ENCODE assay signal across 9 cellular contexts in the genomic region with DNA sequence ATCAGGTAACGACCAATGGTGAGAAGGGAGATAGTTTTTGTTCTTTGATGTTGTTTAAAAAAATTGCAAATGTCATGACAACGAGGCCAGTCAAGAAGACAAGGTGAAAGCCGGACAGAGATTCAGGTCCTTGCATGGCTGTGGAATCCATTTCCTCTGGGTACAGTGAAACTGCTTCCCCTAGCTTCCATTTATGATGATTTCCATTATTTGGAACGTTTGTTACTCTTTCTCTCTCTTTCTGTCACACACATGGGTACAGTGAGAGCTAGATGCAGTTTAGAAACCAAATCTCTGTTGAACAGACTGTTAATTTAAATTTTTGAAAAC. TPM values are rescaled to one million over a fixed set of nuclear protein-coding genes. Genes with fewer than 3 reads are reported as not detected.
A peak's percentile ranks its signal among the peaks of the same experiment; 100 is the strongest.
DNase-seq lines count a peak whose midpoint lies in the region; ATAC-seq, FAIRE-seq and TF ChIP-seq lines count a peak whose summit lies in the region.
"Had no signal": no experiment of that assay in that cellular context is flagged by ENCODE, and none has a peak within 500 bp of the region (broad histone marks: within the 10 kb centered on the region; RNA-seq: fewer than 3 reads in every experiment).

No MANE protein-coding gene starts in this region.

- DNase-seq in HAP-1 (ENCODE audit: low spot score in 2 of 2), result no peak
- DNase-seq in small intestine, result no peak
- DNase-seq in stimulated activated CD4-positive, alpha-beta T cell treated with anti-CD3 and anti-CD28 coated beads, Interleukin-4, amount 100 ng/mL, for 1 hour, result no peak
- no peak for DNase-seq in stimulated activated CD4-positive, alpha-beta T cell treated with anti-CD3 and anti-CD28 coated beads, Interleukin-4, amount 100 ng/mL, for 24 hours
- no peak for DNase-seq in DMS79 (lab: John Stamatoyannopoulos, UW)
- no peak for DNase-seq in NOMO-1 (lab: John Stamatoyannopoulos, UW; ENCODE audit: unreplicated experiment in 2 of 2)
- DNase-seq: stimulated activated CD4-positive, alpha-beta T cell treated with anti-CD3 and anti-CD28 coated beads, Interleukin-15, amount 100 ng/mL, for 24 hours had no signal

- peaks cover 15% of the 10 kb centered on the region for H3K4me1 ChIP-seq in HAP-1
- H3K4me1 ChIP-seq in small intestine (ENCODE audit: control insufficient read depth in 2 of 2, insufficient read depth in 1 of 2, low read depth in 1 of 2, low read length in 1 of 2), result peaks cover 0 to 3% of the 10 kb centered on the region in 2 donors

- no peaks in the 10 kb centered on the region for H3K9me3 ChIP-seq in HAP-1
- H3K9me3 ChIP-seq in iPS-18c (ENCODE audit: control insufficient read depth, insufficient read depth, low read length), result no peaks in the 10 kb centered on the region
- no peaks in the 10 kb centered on the region for H3K9me3 ChIP-seq in small intestine (ENCODE audit: control insufficient read depth, low read depth)

- in situ Hi-C loops in HAP-1 (cut with MboI; ENCODE audit: low sequenced_read_pairs), result no loop called here

- peak; percentile 41 for ATAC-seq in SK-N-SH treated with all-trans-retinoic acid at 6 μM for 48 hours

- H3K4me3 ChIP-seq in HAP-1 (peak overlapping the region; percentile 23), iPS-18c (ENCODE audit: insufficient read depth, low read depth, low read length) (peak overlapping the region; percentile 29), small intestine (ENCODE audit: low read depth in 1 of 2, low read length in 2 of 2) (no peak overlapping the region)

- H3K27me3 ChIP-seq in HAP-1 (ENCODE audit: low read depth), result no peaks in the 10 kb centered on the region
- no peaks in the 10 kb centered on the region for H3K27me3 ChIP-seq in small intestine (ENCODE audit: control insufficient read depth in 2 of 2, insufficient read depth in 2 of 2, low read length in 2 of 2)

- H3K36me3 ChIP-seq in HAP-1 (replicated peaks), result no peaks in the 10 kb centered on the region
- no peaks in the 10 kb centered on the region for H3K36me3 ChIP-seq in small intestine (ENCODE audit: control insufficient read depth in 2 of 2, insufficient read depth in 2 of 2, low read length in 2 of 2)

- no peak for FAIRE-seq in small intestine (lab: Jason Lieb, UNC)

- peak overlapping the region; percentile 82 to 93 for H3K27ac ChIP-seq in small intestine (ENCODE audit: low read depth in 1 of 2, low read length in 1 of 2)

- 5 to 17% (median 9%) methylated on average over 4 of the region's 4 CpGs for WGBS in small intestine, 3 donors

TF ChIP-seq in SK-N-SH treated with all-trans-retinoic acid at 6 μM for 48 hours, 23 proteins besides CTCF, POLR2A, EP300 and RAD21:
- TF ChIP-seq ZNF8 (CRISPR knock-in tag; IDR thresholded peaks at IDR 0.05), result no peak
- 0 out of 2 replicates have a peak, but pooled peaks have one; percentile 6 for TF ChIP-seq GLIS3 (CRISPR knock-in tag; IDR thresholded peaks at IDR 0.05)
- TF ChIP-seq ARNTL (CRISPR knock-in tag; IDR thresholded peaks at IDR 0.05; ENCODE audit: borderline replicate concordance, low read depth), result no peak
- TF ChIP-seq CSRNP3 (CRISPR knock-in tag; IDR thresholded peaks at IDR 0.05), result 0 out of 2 replicates have a peak, but pooled peaks have one; percentile 32

RNA-seq across cellular contexts. Expression of gene EPCAM, which starts 23.6 kb away (rescaled TPM):
- 100 to 1,000 TPM; 580 to 727 (median 671) TPM for polyA plus RNA-seq in small intestine

RNA-seq across cellular contexts. Expression of gene MSH2, which starts 57.4 kb away (rescaled TPM):
- polyA plus RNA-seq in small intestine, result 10 to 100 TPM in 1 of 3 donors, 1 to 10 TPM in 2; 4.0 to 15.7 (median 4.9) TPM

Comparison
In these comparisons a context has a peak if more than half of its experiments do, and no peak if none do; other contexts are left out.
1. H3K4me3 ChIP-seq: peak in HAP-1 (single experiment) and iPS-18c (single experiment); none in small intestine (0 of 2).